Comparison of ENCODE assay signal across 8 cellular contexts in genomic region chr11:110711776-110712642, GRCh38. TPM values are rescaled to one million over a fixed set of nuclear protein-coding genes. Genes with fewer than 3 reads are reported as not detected.
DNase-seq lines count a peak whose midpoint lies in the region; ATAC-seq and TF ChIP-seq lines count a peak whose summit lies in the region.

ARHGAP20 (minus strand) TSS chr11:110712437; CDS start chr11:110712231, 206 bp downstream.

- H3K9ac ChIP-seq in mammary epithelial cell (ENCODE audit: insufficient read depth, low read length) = no peak within 1 kb of the TSS
- peak within 1 kb of the TSS; percentile 57 for H3K9ac ChIP-seq in skeletal muscle satellite cell (ENCODE audit: low read depth, low read length)

- intact Hi-C loops in mammary epithelial cell (cut with micrococcal nuclease) = loop anchor here (10.0 kb wide), 1 partner anchor 247 kb away; no protein-coding TSS in a partner anchor

- H3K4me1 ChIP-seq in DOHH2 (ENCODE audit: control insufficient read depth, low read length) = no peaks in the 10 kb centered on the region
- peaks cover 14% of the 10 kb centered on the region for H3K4me1 ChIP-seq in mammary epithelial cell (ENCODE audit: insufficient read depth, low read length)
- peaks cover 34% of the 10 kb centered on the region for H3K4me1 ChIP-seq in skeletal muscle satellite cell (ENCODE audit: control insufficient read depth, insufficient read depth, low read length)

- ATAC-seq in GM21723 (IDR thresholded peaks at IDR 0.05; ENCODE audit: unreplicated experiment) = peak; percentile 90

- no peaks in the 10 kb centered on the region for H3F3A ChIP-seq in DOHH2 (ENCODE audit: control insufficient read depth, insufficient read depth)

- H3K36me3 Mint-ChIP-seq in immature natural killer cell = peaks cover 0 to 6% (median 0%) of the 10 kb centered on the region in 3 donors

- dilution Hi-C loops in mammary epithelial cell (cut with HindIII; ENCODE audit: low sequenced_read_pairs) = no loop called here

- H3K36me3 ChIP-seq in DOHH2 (ENCODE audit: control insufficient read depth, low read length) (no peaks in the 10 kb centered on the region), mammary epithelial cell (ENCODE audit: insufficient read depth, low read length) (no peaks in the 10 kb centered on the region), skeletal muscle satellite cell (ENCODE audit: insufficient read depth, low read length) (no peaks in the 10 kb centered on the region)

- DNase-seq in KBM-7 = peak; percentile 37
- peak; percentile 57 to 78 for DNase-seq in SW 1271 (lab: John Stamatoyannopoulos, UW)
- peak; percentile 28 for DNase-seq in mammary epithelial cell
- peak; percentile 9 to 14 (median 14) for DNase-seq in immature natural killer cell
- DNase-seq in SIG-M5 treated with dmso at 0.1 percent for 504 hours (lab: John Stamatoyannopoulos, UW; ENCODE audit: unreplicated experiment) = no peak

- CTCF ChIA-PET in mammary epithelial cell (lab: Charles Lee; ENCODE audit: low non-redundant PET) = interaction anchor here (0.7 kb wide), 1 partner anchor 1140 kb away, joined by 4 read pairs; no protein-coding TSS in a partner anchor

- no peaks in the 10 kb centered on the region for H3K79me2 ChIP-seq in DOHH2 (ENCODE audit: control insufficient read depth, low read length)
- no peaks in the 10 kb centered on the region for H3K79me2 ChIP-seq in mammary epithelial cell (ENCODE audit: insufficient read depth, low read length)

- in situ Hi-C loops in KBM-7 (cut with MboI; ENCODE audit: low pct_unique_long_range_greater_than_20kb, low sequenced_read_pairs) (no loop called here), mammary epithelial cell (cut with MboI; ENCODE audit: low sequenced_read_pairs in 2 of 2) (no loop called here)

- peaks cover 15 to 18% of the 10 kb centered on the region in 2 donors for H3K4me1 Mint-ChIP-seq in immature natural killer cell

- WGBS in mammary epithelial cell (ENCODE audit: low coverage, missing lambda C conversion rate) = 0% methylated on average over 3 of the region's 107 CpGs

- peaks cover 0 to 14% (median 0%) of the 10 kb centered on the region in 6 donors for H3K9me3 Mint-ChIP-seq in immature natural killer cell

- no peak for TF ChIP-seq CTCF in DOHH2 (IDR thresholded peaks at IDR 0.05; ENCODE audit: low read depth, low read length, poor library complexity, severe bottlenecking)
- no peak for TF ChIP-seq CTCF in mammary epithelial cell (conservative IDR thresholded peaks at IDR 0.05 in 1 of 2, IDR thresholded peaks at IDR 0.05 in 1 of 2; ENCODE audit: extremely low read depth in 1 of 2, insufficient read depth in 1 of 2, low read depth in 1 of 2, low read length in 2 of 2)

- peak within 1 kb of the TSS; percentile 61 to 80 (median 70) for H3K4me3 Mint-ChIP-seq in immature natural killer cell

- peak within 1 kb of the TSS; percentile 82 for H2AFZ ChIP-seq in mammary epithelial cell (ENCODE audit: low read depth, low read length)

- H3K9me2 ChIP-seq in DOHH2 (replicated peaks; ENCODE audit: control insufficient read depth, low read length) = no peaks in the 10 kb centered on the region

- H3K27ac ChIP-seq in DOHH2 (ENCODE audit: low read depth, low read length) = no peak within 1 kb of the TSS
- H3K27ac ChIP-seq in mammary epithelial cell (ENCODE audit: insufficient read depth, low read depth, low read length) = no peak within 1 kb of the TSS

- H3K4me3 ChIP-seq in DOHH2 (ENCODE audit: low read length) = peak within 1 kb of the TSS; percentile 46
- peak within 1 kb of the TSS; percentile 20 to 26 (median 23) for H3K4me3 ChIP-seq in mammary epithelial cell (replicated peaks in 1 of 3; ENCODE audit: insufficient read depth in 1 of 3, low read depth in 2 of 3, low read length in 3 of 3)
- H3K4me3 ChIP-seq in skeletal muscle satellite cell (ENCODE audit: low read length) = peak within 1 kb of the TSS; percentile 77

- BruUV-seq in mammary epithelial cell (replicated peaks; lab: Mats Ljungman, UMichigan) = no TSS peak

- H3K9me3 ChIP-seq in DOHH2 (ENCODE audit: control insufficient read depth, insufficient read depth, low read length) = no peaks in the 10 kb centered on the region
- H3K9me3 ChIP-seq in mammary epithelial cell (replicated peaks; ENCODE audit: insufficient read depth, low read length) = no peaks in the 10 kb centered on the region
- H3K9me3 ChIP-seq in skeletal muscle satellite cell (replicated peaks; ENCODE audit: low read length) = no peaks in the 10 kb centered on the region

- H3K4me2 ChIP-seq in DOHH2 (ENCODE audit: low read length) (peak within 1 kb of the TSS; percentile 51), mammary epithelial cell (ENCODE audit: insufficient read depth, low read depth, low read length) (peak within 1 kb of the TSS; percentile 86), skeletal muscle satellite cell (ENCODE audit: low read length) (peak within 1 kb of the TSS; percentile 85)

- peaks cover 17 to 28% (median 19%) of the 10 kb centered on the region in 3 donors for H3K27me3 Mint-ChIP-seq in immature natural killer cell (ENCODE audit: low read depth in 3 of 3)

- H4K20me1 ChIP-seq in DOHH2 (ENCODE audit: control insufficient read depth, insufficient read depth, low read depth, low read length) (no peaks in the 10 kb centered on the region), mammary epithelial cell (ENCODE audit: insufficient read depth, low read length) (no peaks in the 10 kb centered on the region)

- peaks cover 27% of the 10 kb centered on the region for H3K27me3 ChIP-seq in DOHH2 (ENCODE audit: control insufficient read depth, low read length)
- H3K27me3 ChIP-seq in mammary epithelial cell (ENCODE audit: insufficient read depth, low read length) = peaks cover 59% of the 10 kb centered on the region
- H3K27me3 ChIP-seq in skeletal muscle satellite cell (ENCODE audit: control insufficient read depth, insufficient read depth, low read length) = peaks cover 4% of the 10 kb centered on the region

- no peak within 1 kb of the TSS for H3K27ac Mint-ChIP-seq in immature natural killer cell

RNA-seq across cellular contexts. Expression of gene ARHGAP20, which starts in this region (rescaled TPM):
- total RNA-seq in mammary epithelial cell = under 1 TPM in 1 of 2 donors, not detected in 1; 0.17 TPM
- not detected for polyA plus RNA-seq in mammary epithelial cell
- polyA minus RNA-seq in mammary epithelial cell = not detected
- not detected for polyA plus RNA-seq in immature natural killer cell
- total RNA-seq in skeletal muscle satellite cell (2012; rRNA removed) = 2.0 and 2.5 TPM in 2 replicates

Comparison
In these comparisons a context has a peak if more than half of its experiments do, and no peak if none do; other contexts are left out.
1. Peak in DNase-seq, H3K4me3 ChIP-seq and H3K4me2 ChIP-seq in mammary epithelial cell; RNA of the gene not detected or under 1 TPM.
2. Peak in DNase-seq in immature natural killer cell; RNA of the gene not detected or under 1 TPM.
3. H3K4me3 ChIP-seq: peak in every context shown above with its lines; median percentile 77 in skeletal muscle satellite cell; 46 in DOHH2; 23 in mammary epithelial cell.